ENCODE assay signal across 19 cellular contexts in the genomic region with DNA sequence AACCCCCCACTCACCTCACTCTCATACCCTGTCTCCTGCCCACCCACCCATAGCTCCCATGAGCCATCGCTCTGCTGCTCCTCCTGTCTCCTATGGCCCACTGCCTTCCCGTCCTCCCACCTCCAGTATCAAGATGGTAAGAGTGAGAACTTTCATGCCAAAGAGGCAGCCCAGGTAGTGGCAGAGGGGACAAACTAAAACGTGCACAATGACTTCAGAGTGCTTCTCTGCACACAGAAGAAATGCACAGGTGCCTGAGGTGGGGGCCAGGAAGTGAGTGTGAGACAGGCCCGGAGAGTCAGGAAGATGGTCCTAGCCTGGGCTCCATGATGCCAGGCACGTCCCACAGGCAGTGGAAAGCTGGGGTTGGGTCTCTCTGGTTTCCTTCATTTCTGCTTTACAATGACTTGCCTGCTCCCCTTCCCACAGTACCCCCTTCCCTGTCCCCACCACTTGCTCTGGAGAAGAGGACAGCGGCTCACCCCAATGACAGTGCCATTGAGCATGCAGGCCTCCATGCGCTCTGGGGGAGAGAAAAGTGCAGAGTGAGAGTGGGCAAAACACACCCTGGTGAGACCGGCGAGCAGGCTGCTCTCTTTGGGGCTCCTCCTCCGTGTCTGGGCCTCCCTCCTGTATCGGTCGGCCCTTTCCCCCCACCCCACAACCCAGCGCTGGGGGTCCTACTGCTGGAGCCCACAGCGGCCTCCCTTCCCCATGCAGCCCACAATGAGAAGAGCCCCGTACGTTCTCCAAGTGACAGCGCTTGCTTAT. TPM values are rescaled to one million over a fixed set of nuclear protein-coding genes. Genes with fewer than 3 reads are reported as not detected.
DNase-seq lines count a peak whose midpoint lies in the region; ATAC-seq and TF ChIP-seq lines count a peak whose summit lies in the region.
"Had no signal": no experiment of that assay in that cellular context is flagged by ENCODE, and none has a peak within 500 bp of the region (broad histone marks: within the 10 kb centered on the region; RNA-seq: fewer than 3 reads in every experiment).

No MANE protein-coding gene starts in this region.

- WGBS in esophagus muscularis mucosa: 93% methylated on average over 15 of the region's 17 CpGs
- WGBS in aorta, 2 donors: 93% methylated on average over 17 of the region's 17 CpGs

- H3K27me3 Mint-ChIP-seq in natural killer cell treated with Interleukin-12 subunit alpha and Interleukin-12 subunit beta and Interleukin-15 and Interleukin-18, amount 100 ng/mL, for 72 hours: peaks cover 12 to 28% of the 10 kb centered on the region in 2 donors
- H3K27me3 Mint-ChIP-seq in natural killer cell (ENCODE audit: low read depth in 2 of 2): peaks cover 13 to 20% of the 10 kb centered on the region in 2 donors
- H3K27me3 Mint-ChIP-seq in osteocyte (ENCODE audit: unreplicated experiment): peaks cover 38% of the 10 kb centered on the region

- no peak overlapping the region for H3K27ac Mint-ChIP-seq in natural killer cell treated with Interleukin-12 subunit alpha and Interleukin-12 subunit beta and Interleukin-15 and Interleukin-18, amount 100 ng/mL, for 72 hours
- H3K27ac Mint-ChIP-seq in natural killer cell (no peak overlapping the region), osteocyte (ENCODE audit: unreplicated experiment) (no peak overlapping the region)
- H3K27ac Mint-ChIP-seq: CD4-positive, alpha-beta T cell had no signal

- no peak for ATAC-seq in natural killer cell treated with Interleukin-12 subunit alpha and Interleukin-12 subunit beta and Interleukin-15 and Interleukin-18, amount 100 ng/mL, for 72 hours
- ATAC-seq in natural killer cell (no peak), aorta (ENCODE audit: low FRiP score) (no peak)
- ATAC-seq: A549, K562 had no signal

- no peaks in the 10 kb centered on the region for H3K9me3 ChIP-seq in esophagus muscularis mucosa
- no peaks in the 10 kb centered on the region for H3K9me3 ChIP-seq in aorta (ENCODE audit: control insufficient read depth, low read length)
- H3K9me3 ChIP-seq: A549, HAP-1 had no signal

- TF ChIP-seq EP300 in esophagus muscularis mucosa (IDR thresholded peaks at IDR 0.05): no peak

- TF ChIP-seq CTCF in natural killer cell (IDR thresholded peaks at IDR 0.05) (no peak), esophagus muscularis mucosa (IDR thresholded peaks at IDR 0.05) (no peak), osteocyte (IDR thresholded peaks at IDR 0.05) (no peak)

- H3K36me3 Mint-ChIP-seq in natural killer cell treated with Interleukin-12 subunit alpha and Interleukin-12 subunit beta and Interleukin-15 and Interleukin-18, amount 100 ng/mL, for 72 hours: no peaks in the 10 kb centered on the region
- no peaks in the 10 kb centered on the region for H3K36me3 Mint-ChIP-seq in natural killer cell
- H3K36me3 Mint-ChIP-seq in osteocyte (ENCODE audit: unreplicated experiment): no peaks in the 10 kb centered on the region

- H3K27ac ChIP-seq in esophagus muscularis mucosa (replicated peaks in 1 of 4): no peak overlapping the region
- H3K27ac ChIP-seq in aorta (ENCODE audit: low read depth in 1 of 2, low read length in 2 of 2): no peak overlapping the region
- H3K27ac ChIP-seq: 22Rv1, A549, C4-2B, HL-60 had no signal

- no peaks in the 10 kb centered on the region for H3K9me3 Mint-ChIP-seq in natural killer cell treated with Interleukin-12 subunit alpha and Interleukin-12 subunit beta and Interleukin-15 and Interleukin-18, amount 100 ng/mL, for 72 hours
- H3K9me3 Mint-ChIP-seq in natural killer cell (no peaks in the 10 kb centered on the region), osteocyte (ENCODE audit: unreplicated experiment) (no peaks in the 10 kb centered on the region)
- H3K9me3 Mint-ChIP-seq: CD4-positive, alpha-beta T cell had no signal

- H3K4me3 ChIP-seq in esophagus muscularis mucosa (no peak overlapping the region), aorta (ENCODE audit: low read length in 2 of 2) (no peak overlapping the region)
- H3K4me3 ChIP-seq: A549, HAP-1, K562 had no signal

- H3K27me3 ChIP-seq in esophagus muscularis mucosa: peaks cover 0 to 4% (median 0%) of the 10 kb centered on the region in 4 donors
- H3K27me3 ChIP-seq in aorta (ENCODE audit: control insufficient read depth in 1 of 2, insufficient read depth in 2 of 2, low read length in 1 of 2): no peaks in the 10 kb centered on the region

- no peak overlapping the region for H3K4me3 Mint-ChIP-seq in natural killer cell treated with Interleukin-12 subunit alpha and Interleukin-12 subunit beta and Interleukin-15 and Interleukin-18, amount 100 ng/mL, for 72 hours
- H3K4me3 Mint-ChIP-seq in natural killer cell (no peak overlapping the region), osteocyte (ENCODE audit: unreplicated experiment) (no peak overlapping the region)
- H3K4me3 Mint-ChIP-seq: CD4-positive, alpha-beta T cell had no signal

- H3K36me3 ChIP-seq in esophagus muscularis mucosa (peaks cover 0 to 83% (median 6%) of the 10 kb centered on the region in 4 donors), aorta (ENCODE audit: control insufficient read depth in 1 of 2, insufficient read depth in 2 of 2, low read length in 1 of 2) (no peaks in the 10 kb centered on the region)
- H3K36me3 ChIP-seq: HAP-1 had no signal

- no peaks in the 10 kb centered on the region for H3K4me1 Mint-ChIP-seq in natural killer cell treated with Interleukin-12 subunit alpha and Interleukin-12 subunit beta and Interleukin-15 and Interleukin-18, amount 100 ng/mL, for 72 hours (ENCODE audit: low read depth in 2 of 2)
- H3K4me1 Mint-ChIP-seq in natural killer cell: no peaks in the 10 kb centered on the region
- peaks cover 21% of the 10 kb centered on the region for H3K4me1 Mint-ChIP-seq in osteocyte (ENCODE audit: unreplicated experiment)

- intact Hi-C loops in natural killer cell (cut with micrococcal nuclease): no loop called here
- intact Hi-C loops in esophagus muscularis mucosa (cut with DNase I): no loop called here
- intact Hi-C loops in cardiac septum (cut with DNase I): no loop called here
- intact Hi-C loops in aorta (cut with DNase I): no loop called here

- DNase-seq in natural killer cell treated with Interleukin-12 subunit alpha and Interleukin-12 subunit beta and Interleukin-15 and Interleukin-18, amount 100 ng/mL, for 72 hours (ENCODE audit: low spot score): peak; percentile 49
- no peak for DNase-seq in natural killer cell
- DNase-seq in esophagus muscularis mucosa (ENCODE audit: extremely low spot score): peak; percentile 92
- peak; percentile 73 for DNase-seq in osteocyte (ENCODE audit: extremely low spot score, unreplicated experiment)
- no peak for DNase-seq in cardiac septum (ENCODE audit: low spot score)
- no peak for DNase-seq in aorta
- no peak for DNase-seq in stimulated activated CD4-positive, alpha-beta T cell treated with anti-CD3 and anti-CD28 coated beads, Interleukin-4, amount 100 ng/mL, for 4 hours
- DNase-seq: AML-193; CD4-positive, alpha-beta T cell; DMS153; DMS79; GF-D8; GOT3 had no signal

- no peak for TF ChIP-seq POLR2A in esophagus muscularis mucosa (IDR thresholded peaks at IDR 0.05; ENCODE audit: low read depth)

- H3K4me1 ChIP-seq in esophagus muscularis mucosa (no peaks in the 10 kb centered on the region), aorta (ENCODE audit: control insufficient read depth in 1 of 2, insufficient read depth in 2 of 2, low read length in 2 of 2) (no peaks in the 10 kb centered on the region)
- H3K4me1 ChIP-seq: A549, HAP-1 had no signal

RNA-seq across cellular contexts. Expression of a gene that starts 22.8 kb away (rescaled TPM):
- not detected for total RNA-seq in natural killer cell treated with Interleukin-12 subunit alpha and Interleukin-12 subunit beta and Interleukin-15 and Interleukin-18, amount 100 ng/mL, for 72 hours
- total RNA-seq in natural killer cell (not detected), esophagus muscularis mucosa (10 to 100 TPM in 1 of 4 donors, 1 to 10 TPM in 3; 4.0 to 17.9 (median 5.1) TPM), osteocyte (0.59 and 0.89 TPM in 2 replicates), cardiac septum (13.6 TPM), aorta (10 to 100 TPM; 27.8 to 30.8 TPM)
- 1 to 10 TPM in 1 of 2 donors, not detected in 1; 2.4 TPM for polyA plus RNA-seq in aorta
- total RNA-seq: CD4-positive, alpha-beta T cell had no signal
- polyA plus RNA-seq: A549, K562 had no signal

Comparison
In these comparisons a context has a peak if more than half of its experiments do, and no peak if none do; other contexts are left out.
1. DNase-seq: peak in natural killer cell treated with Interleukin-12 subunit alpha and Interleukin-12 subunit beta and Interleukin-15 and Interleukin-18, amount 100 ng/mL, for 72 hours (single experiment), esophagus muscularis mucosa (single experiment) and osteocyte (single experiment); none in natural killer cell (single experiment), cardiac septum (single experiment), aorta (0 of 2) and stimulated activated CD4-positive, alpha-beta T cell treated with anti-CD3 and anti-CD28 coated beads, Interleukin-4, amount 100 ng/mL, for 4 hours (0 of 2).